Comparison of ENCODE assay signal across 12 cellular contexts in the genomic region with DNA sequence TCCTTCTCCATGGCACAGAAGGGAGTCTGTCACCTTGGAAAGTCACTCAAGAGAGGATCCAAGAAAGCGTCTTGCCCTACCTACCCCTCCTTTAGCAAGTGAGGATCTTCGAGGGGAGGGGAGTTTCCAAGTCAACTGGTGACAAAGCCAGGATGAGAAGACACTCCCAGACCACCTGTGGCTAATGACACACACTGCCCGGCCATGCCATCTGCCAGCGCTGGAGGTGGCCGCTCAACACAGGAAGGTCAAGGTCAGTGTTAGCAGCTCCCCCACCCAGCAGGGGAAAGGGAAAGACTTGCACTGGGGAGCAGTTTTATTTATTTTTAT. TPM values are rescaled to one million over a fixed set of nuclear protein-coding genes. Genes with fewer than 3 reads are reported as not detected.
DNase-seq lines count a peak whose midpoint lies in the region; ATAC-seq and TF ChIP-seq lines count a peak whose summit lies in the region.
"Had no signal": no experiment of that assay in that cellular context is flagged by ENCODE, and none has a peak within 500 bp of the region (broad histone marks: within the 10 kb centered on the region; RNA-seq: fewer than 3 reads in every experiment).

No MANE protein-coding gene starts in this region.

- peaks cover 24 to 27% of the 10 kb centered on the region in 2 donors for H3K4me1 ChIP-seq in breast epithelium

- no peak overlapping the region for H3K4me3 Mint-ChIP-seq in stimulated activated naive CD8-positive, alpha-beta T cell treated with anti-CD3 and anti-CD28 coated beads, Interleukin-15, Interleukin-2, amounts not matched to agents 100 ng/mL and 50 ng/mL, for 24 hours
- no peak overlapping the region for H3K4me3 Mint-ChIP-seq in stimulated activated naive CD8-positive, alpha-beta T cell treated with anti-CD3 and anti-CD28 coated beads, Interleukin-15, amount 100 ng/mL, for 72 hours
- H3K4me3 Mint-ChIP-seq: activated naive CD4-positive, alpha-beta T cell treated with anti-CD3 and anti-CD28 coated beads for 36 hours; dendritic cell treated with granulocyte-macrophage colony-stimulating factor and Interleukin-4, amounts not matched to agents 40 ng/mL and 50 ng/mL, for 4 days; memory B cell had no signal

- no peaks in the 10 kb centered on the region for H3K27me3 Mint-ChIP-seq in stimulated activated naive CD8-positive, alpha-beta T cell treated with anti-CD3 and anti-CD28 coated beads, Interleukin-15, Interleukin-2, amounts not matched to agents 100 ng/mL and 50 ng/mL, for 24 hours
- H3K27me3 Mint-ChIP-seq in stimulated activated naive CD8-positive, alpha-beta T cell treated with anti-CD3 and anti-CD28 coated beads, Interleukin-15, amount 100 ng/mL, for 72 hours = no peaks in the 10 kb centered on the region
- H3K27me3 Mint-ChIP-seq: dendritic cell treated with granulocyte-macrophage colony-stimulating factor and Interleukin-4, amounts not matched to agents 40 ng/mL and 50 ng/mL, for 4 days; memory B cell had no signal

- intact Hi-C loops in breast epithelium (cut with DNase I; ENCODE audit: low total_unique reads) (no loop called here), posterior cingulate gyrus (cut with DNase I) (loop anchor here (2.0 kb wide), 1 partner anchor 165 kb away; a partner anchor contains a TSS)

- H3K4me3 ChIP-seq in breast epithelium = no peak overlapping the region

- peak overlapping the region; percentile 92 to 95 for H3K27ac ChIP-seq in breast epithelium

- no peaks in the 10 kb centered on the region for H3K27me3 ChIP-seq in breast epithelium

- ATAC-seq in stimulated activated naive CD8-positive, alpha-beta T cell treated with anti-CD3 and anti-CD28 coated beads, Interleukin-15, amount 100 ng/mL, for 72 hours = no peak
- no peak for ATAC-seq in HG02798 (IDR thresholded peaks at IDR 0.05; ENCODE audit: poor library complexity, unreplicated experiment)
- no peak for ATAC-seq in HG02759 (IDR thresholded peaks at IDR 0.05; ENCODE audit: unreplicated experiment)

- TF ChIP-seq CTCF in breast epithelium (IDR thresholded peaks at IDR 0.05) = no peak

- H3K36me3 ChIP-seq in breast epithelium = no peaks in the 10 kb centered on the region

- no peaks in the 10 kb centered on the region for H3K9me3 Mint-ChIP-seq in stimulated activated naive CD8-positive, alpha-beta T cell treated with anti-CD3 and anti-CD28 coated beads, Interleukin-15, Interleukin-2, amounts not matched to agents 100 ng/mL and 50 ng/mL, for 24 hours
- H3K9me3 Mint-ChIP-seq in stimulated activated naive CD8-positive, alpha-beta T cell treated with anti-CD3 and anti-CD28 coated beads, Interleukin-15, amount 100 ng/mL, for 72 hours = no peaks in the 10 kb centered on the region
- H3K9me3 Mint-ChIP-seq: activated naive CD4-positive, alpha-beta T cell treated with anti-CD3 and anti-CD28 coated beads for 36 hours; dendritic cell treated with granulocyte-macrophage colony-stimulating factor and Interleukin-4, amounts not matched to agents 40 ng/mL and 50 ng/mL, for 4 days; memory B cell had no signal

- no peak for TF ChIP-seq POLR2A in breast epithelium (IDR thresholded peaks at IDR 0.05)

- DNase-seq in stimulated activated naive CD8-positive, alpha-beta T cell treated with anti-CD3 and anti-CD28 coated beads, Interleukin-15, amount 100 ng/mL, for 72 hours = no peak
- no peak for DNase-seq in breast epithelium (ENCODE audit: low spot score in 2 of 2)
- peak; percentile 63 for DNase-seq in myocyte (ENCODE audit: low read depth)
- DNase-seq in posterior cingulate gyrus = no peak
- no peak for DNase-seq in GDM1 (lab: John Stamatoyannopoulos, UW)
- DNase-seq: activated naive CD4-positive, alpha-beta T cell treated with anti-CD3 and anti-CD28 coated beads for 36 hours; GOT3 had no signal

- peak overlapping the region; percentile 71 for H3K27ac Mint-ChIP-seq in stimulated activated naive CD8-positive, alpha-beta T cell treated with anti-CD3 and anti-CD28 coated beads, Interleukin-15, Interleukin-2, amounts not matched to agents 100 ng/mL and 50 ng/mL, for 24 hours
- H3K27ac Mint-ChIP-seq in stimulated activated naive CD8-positive, alpha-beta T cell treated with anti-CD3 and anti-CD28 coated beads, Interleukin-15, amount 100 ng/mL, for 72 hours = peak overlapping the region in 1 of 2 donors; percentile 85
- H3K27ac Mint-ChIP-seq: activated naive CD4-positive, alpha-beta T cell treated with anti-CD3 and anti-CD28 coated beads for 36 hours; dendritic cell treated with granulocyte-macrophage colony-stimulating factor and Interleukin-4, amounts not matched to agents 40 ng/mL and 50 ng/mL, for 4 days; memory B cell had no signal

- peaks cover 37% of the 10 kb centered on the region for H3K36me3 Mint-ChIP-seq in stimulated activated naive CD8-positive, alpha-beta T cell treated with anti-CD3 and anti-CD28 coated beads, Interleukin-15, Interleukin-2, amounts not matched to agents 100 ng/mL and 50 ng/mL, for 24 hours (ENCODE audit: low read depth)

- no peaks in the 10 kb centered on the region for H3K9me3 ChIP-seq in breast epithelium

- peaks cover 44% of the 10 kb centered on the region for H3K4me1 Mint-ChIP-seq in stimulated activated naive CD8-positive, alpha-beta T cell treated with anti-CD3 and anti-CD28 coated beads, Interleukin-15, Interleukin-2, amounts not matched to agents 100 ng/mL and 50 ng/mL, for 24 hours (ENCODE audit: low read depth)
- H3K4me1 Mint-ChIP-seq in stimulated activated naive CD8-positive, alpha-beta T cell treated with anti-CD3 and anti-CD28 coated beads, Interleukin-15, amount 100 ng/mL, for 72 hours = peaks cover 56% of the 10 kb centered on the region

RNA-seq across cellular contexts. Expression of a gene that starts 41.3 kb away (rescaled TPM):
- total RNA-seq in breast epithelium = 10 to 100 TPM; 13.9 to 28.5 (median 16.5) TPM
- total RNA-seq in myocyte = 22.5 and 22.7 TPM in 2 replicates
- 19.0 TPM for polyA plus RNA-seq in myocyte (2012)
